Comparison of ENCODE assay signal across 8 cellular contexts in the genomic region with DNA sequence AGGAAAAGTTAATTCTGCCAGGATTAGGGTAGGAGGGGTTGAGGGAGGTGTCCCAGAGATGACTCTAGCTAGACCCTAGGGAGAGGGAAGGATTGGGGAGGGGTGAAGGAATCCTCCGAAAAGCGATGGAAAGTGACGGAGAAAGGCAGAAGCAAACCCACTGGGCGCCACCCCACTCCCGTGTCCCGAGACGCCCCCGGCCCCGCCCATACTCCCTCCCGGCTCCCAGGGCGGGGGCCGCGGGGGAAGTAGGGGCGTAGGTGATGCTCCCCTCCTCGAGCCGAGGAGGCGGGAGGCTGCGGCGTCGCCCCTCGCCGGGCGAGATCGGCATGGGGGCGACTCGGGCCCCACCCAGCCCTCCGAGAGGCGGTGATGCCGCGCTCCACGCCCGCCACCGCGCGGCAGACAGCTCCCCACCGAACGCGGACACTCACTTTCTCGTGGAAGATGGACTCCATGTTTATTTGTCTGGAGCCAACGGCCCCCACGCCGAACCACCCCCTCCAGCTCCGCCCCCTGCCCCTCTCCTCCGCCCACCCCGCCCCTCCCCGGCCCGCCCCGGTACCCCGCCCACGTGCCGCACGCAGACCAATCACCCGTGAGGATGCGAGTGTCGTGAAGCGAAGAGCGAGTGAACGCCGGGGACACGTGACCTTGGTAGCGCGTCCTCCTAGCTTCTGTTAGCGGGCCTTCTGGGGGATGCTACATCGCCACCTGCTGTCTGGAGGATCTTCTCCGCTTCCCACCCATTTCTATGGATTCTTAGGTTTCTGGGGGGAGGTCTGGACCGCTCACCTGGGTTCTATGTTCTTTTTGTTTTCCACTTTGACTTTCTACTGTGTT. TPM values are rescaled to one million over a fixed set of nuclear protein-coding genes. Genes with fewer than 3 reads are reported as not detected.
DNase-seq lines count a peak whose midpoint lies in the region; ATAC-seq and TF ChIP-seq lines count a peak whose summit lies in the region.

A gene (minus strand): TSS at position 488 of the 843 bp plus-strand sequence. CDS start 30 bp downstream, at position 458.

- H3K9me3 Mint-ChIP-seq in CD4-positive, CD25-positive, alpha-beta regulatory T cell: peaks cover 0 to 1% (median 0%) of the 10 kb centered on the region in 7 donors

- DNase-seq in CD4-positive, CD25-positive, alpha-beta regulatory T cell: peak; percentile 94 to 98 (median 94)
- peak; percentile 96 for DNase-seq in NCI-H748 treated with DMSO at 0.1 percent for 48 hours (lab: John Stamatoyannopoulos, UW)
- peak; percentile 93 to 95 for DNase-seq in activated CD4-positive, alpha-beta T cell treated with anti-CD3 and anti-CD28 coated beads, Interleukin-2, amount 50 U/mL, for 4 hours
- DNase-seq in dermis microvascular lymphatic vessel endothelial cell (ENCODE audit: low read depth in 2 of 2): peak; percentile 97 to 99
- DNase-seq in stimulated activated CD4-positive, alpha-beta T cell treated with anti-CD3 and anti-CD28 coated beads, Interleukin-4, amount 100 ng/mL, for 24 hours: peak; percentile 97

- H3K27me3 Mint-ChIP-seq in CD4-positive, CD25-positive, alpha-beta regulatory T cell: no peaks in the 10 kb centered on the region

- H3K36me3 ChIP-seq in CD4-positive, CD25-positive, alpha-beta regulatory T cell (ENCODE audit: control insufficient read depth, insufficient read depth, low read length): no peaks in the 10 kb centered on the region
- H3K36me3 ChIP-seq in liver (ENCODE audit: control insufficient read depth in 4 of 4, insufficient read depth in 3 of 4, low read depth in 1 of 4, low read length in 3 of 4): no peaks in the 10 kb centered on the region

- peak within 1 kb of the TSS; percentile 70 to 94 for H3K9ac ChIP-seq in liver (ENCODE audit: low read depth in 1 of 2, low read length in 2 of 2)

- H3K9me3 ChIP-seq in CD4-positive, CD25-positive, alpha-beta regulatory T cell (ENCODE audit: control insufficient read depth in 2 of 2, low read length in 2 of 2): no peaks in the 10 kb centered on the region
- no peaks in the 10 kb centered on the region for H3K9me3 ChIP-seq in liver (ENCODE audit: control insufficient read depth in 4 of 4, low read length in 3 of 4)

- TF ChIP-seq CTCF in liver (IDR thresholded peaks at IDR 0.05; ENCODE audit: low read depth, low read length, missing input control): peak; percentile 67

- H3K4me1 Mint-ChIP-seq in CD4-positive, CD25-positive, alpha-beta regulatory T cell: peaks cover 16 to 71% (median 41%) of the 10 kb centered on the region in 4 donors

- H3K27ac ChIP-seq in CD4-positive, CD25-positive, alpha-beta regulatory T cell (ENCODE audit: insufficient read depth, low read length, poor library complexity, severe bottlenecking): peak within 1 kb of the TSS; percentile 82
- H3K27ac ChIP-seq in liver (ENCODE audit: low read depth in 1 of 2, low read length in 2 of 2): peak within 1 kb of the TSS; percentile 83 to 93

- H3K4me1 ChIP-seq in CD4-positive, CD25-positive, alpha-beta regulatory T cell (ENCODE audit: control insufficient read depth, insufficient read depth, low read length, poor library complexity, severe bottlenecking): peaks cover 23% of the 10 kb centered on the region
- H3K4me1 ChIP-seq in liver (ENCODE audit: control insufficient read depth in 4 of 4, insufficient read depth in 4 of 4, low read length in 3 of 4): peaks cover 0 to 13% (median 5%) of the 10 kb centered on the region in 4 donors

- no peaks in the 10 kb centered on the region for H3K36me3 Mint-ChIP-seq in CD4-positive, CD25-positive, alpha-beta regulatory T cell

- peak within 1 kb of the TSS; percentile 89 to 99 (median 94) for H3K4me3 Mint-ChIP-seq in CD4-positive, CD25-positive, alpha-beta regulatory T cell

- TF ChIP-seq RAD21 in liver (IDR thresholded peaks at IDR 0.05): peak; percentile 66 to 69

- peak; percentile 97 to 98 for ATAC-seq in CD4-positive, CD25-positive, alpha-beta regulatory T cell (ENCODE audit: low read depth in 2 of 2)
- peak; percentile 78 for ATAC-seq in GM19372 (IDR thresholded peaks at IDR 0.05; ENCODE audit: low read depth, unreplicated experiment)
- peak; percentile 75 for ATAC-seq in HG03558 (IDR thresholded peaks at IDR 0.05; ENCODE audit: extremely low read depth, unreplicated experiment)

- no peaks in the 10 kb centered on the region for H3K27me3 ChIP-seq in CD4-positive, CD25-positive, alpha-beta regulatory T cell (ENCODE audit: control insufficient read depth, insufficient read depth, low read length)
- no peaks in the 10 kb centered on the region for H3K27me3 ChIP-seq in liver (ENCODE audit: control insufficient read depth in 4 of 4, insufficient read depth in 4 of 4, low read length in 3 of 4)

- WGBS in liver: under 1% methylated on average over 66 of the region's 66 CpGs

- H3K4me3 ChIP-seq in CD4-positive, CD25-positive, alpha-beta regulatory T cell (ENCODE audit: low read depth, low read length): peak within 1 kb of the TSS; percentile 97
- H3K4me3 ChIP-seq in liver (ENCODE audit: low read depth in 1 of 3, low read length in 3 of 3): peak within 1 kb of the TSS; percentile 89 to 94 (median 92)

- H3K27ac Mint-ChIP-seq in CD4-positive, CD25-positive, alpha-beta regulatory T cell: peak within 1 kb of the TSS; percentile 92 to 97 (median 97)

TF ChIP-seq in liver, 16 proteins besides CTCF, POLR2A, EP300 and RAD21:
- TF ChIP-seq HNF4G (IDR thresholded peaks at IDR 0.05) (no peak), RXRA (IDR thresholded peaks at IDR 0.05) (peak in 1 of 2 donors; percentile 21), YY1 (IDR thresholded peaks at IDR 0.05) (peak; percentile 22), TAF1 (conservative IDR thresholded peaks at IDR 0.05) (no peak), FOXA2 (IDR thresholded peaks at IDR 0.05) (peak; percentile 8), GABPA (IDR thresholded peaks at IDR 0.05 in 1 of 2, conservative IDR thresholded peaks at IDR 0.05 in 1 of 2) (peak in 1 of 2 donors; percentile 36), FOXA1 (IDR thresholded peaks at IDR 0.05) (no peak), EGR1 (IDR thresholded peaks at IDR 0.05; ENCODE audit: low read depth in 2 of 2) (no peak)
- TF ChIP-seq, protein P1, sequence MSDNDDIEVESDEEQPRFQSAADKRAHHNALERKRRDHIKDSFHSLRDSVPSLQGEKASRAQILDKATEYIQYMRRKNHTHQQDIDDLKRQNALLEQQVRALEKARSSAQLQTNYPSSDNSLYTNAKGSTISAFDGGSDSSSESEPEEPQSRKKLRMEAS (IDR thresholded peaks at IDR 0.05): peak; percentile 50
- TF ChIP-seq, protein P2, sequence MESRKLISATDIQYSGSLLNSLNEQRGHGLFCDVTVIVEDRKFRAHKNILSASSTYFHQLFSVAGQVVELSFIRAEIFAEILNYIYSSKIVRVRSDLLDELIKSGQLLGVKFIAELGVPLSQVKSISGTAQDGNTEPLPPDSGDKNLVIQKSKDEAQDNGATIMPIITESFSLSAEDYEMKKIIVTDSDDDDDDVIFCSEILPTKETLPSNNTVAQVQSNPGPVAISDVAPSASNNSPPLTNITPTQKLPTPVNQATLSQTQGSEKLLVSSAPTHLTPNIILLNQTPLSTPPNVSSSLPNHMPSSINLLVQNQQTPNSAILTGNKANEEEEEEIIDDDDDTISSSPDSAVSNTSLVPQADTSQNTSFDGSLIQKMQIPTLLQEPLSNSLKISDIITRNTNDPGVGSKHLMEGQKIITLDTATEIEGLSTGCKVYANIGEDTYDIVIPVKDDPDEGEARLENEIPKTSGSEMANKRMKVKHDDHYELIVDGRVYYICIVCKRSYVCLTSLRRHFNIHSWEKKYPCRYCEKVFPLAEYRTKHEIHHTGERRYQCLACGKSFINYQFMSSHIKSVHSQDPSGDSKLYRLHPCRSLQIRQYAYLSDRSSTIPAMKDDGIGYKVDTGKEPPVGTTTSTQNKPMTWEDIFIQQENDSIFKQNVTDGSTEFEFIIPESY (IDR thresholded peaks at IDR 0.05): peak; percentile 15
TF ChIP-seq in liver: peak in this region for 6.

RNA-seq across cellular contexts. Expression of the gene that starts here (rescaled TPM):
- 28.5 TPM for total RNA-seq in CD4-positive, CD25-positive, alpha-beta regulatory T cell
- polyA plus RNA-seq in CD4-positive, CD25-positive, alpha-beta regulatory T cell: 10 to 100 TPM; 13.1 to 21.3 (median 16.3) TPM
- total RNA-seq in dermis microvascular lymphatic vessel endothelial cell: 45.4 and 59.6 TPM in 2 replicates
- 10 to 100 TPM; 12.9 to 17.7 TPM for total RNA-seq in liver
- polyA plus RNA-seq in liver: 1 to 10 TPM; 3.6 to 5.3 TPM

Comparison
In these comparisons a context has a peak if more than half of its experiments do, and no peak if none do; other contexts are left out.
1. Peak in every context shown above with its lines: DNase-seq, ATAC-seq, H3K4me3 ChIP-seq and H3K27ac ChIP-seq.